16 cellular contexts compared by ENCODE assay signal in genomic region chr11:33319965-33320813, GRCh38. TPM values are rescaled to one million over a fixed set of nuclear protein-coding genes. Genes with fewer than 3 reads are reported as not detected.
DNase-seq lines count a peak whose midpoint lies in the region; ATAC-seq and TF ChIP-seq lines count a peak whose summit lies in the region.
"Had no signal": no experiment of that assay in that cellular context is flagged by ENCODE, and none has a peak within 500 bp of the region (broad histone marks: within the 10 kb centered on the region; RNA-seq: fewer than 3 reads in every experiment).

No MANE protein-coding gene starts in this region.

- intact Hi-C loops in naive thymus-derived CD4-positive, alpha-beta T cell (cut with micrococcal nuclease): no loop called here

- H3K27ac ChIP-seq in naive thymus-derived CD4-positive, alpha-beta T cell (ENCODE audit: low read depth, low read length): no peak overlapping the region
- H3K27ac ChIP-seq: colonic mucosa, vagina, VCaP had no signal

- H3K4me1 ChIP-seq in naive thymus-derived CD4-positive, alpha-beta T cell (ENCODE audit: control insufficient read depth in 2 of 2, insufficient read depth in 2 of 2, low read length in 2 of 2): peaks cover 0 to 7% of the 10 kb centered on the region in 2 donors
- H3K4me1 ChIP-seq: colonic mucosa had no signal

- no peak overlapping the region for H3K4me3 Mint-ChIP-seq in WTC11
- H3K4me3 Mint-ChIP-seq in naive thymus-derived CD4-positive, alpha-beta T cell: no peak overlapping the region
- H3K4me3 Mint-ChIP-seq in naive thymus-derived CD8-positive, alpha-beta T cell: no peak overlapping the region

- no peaks in the 10 kb centered on the region for H3K36me3 ChIP-seq in naive thymus-derived CD4-positive, alpha-beta T cell (ENCODE audit: control insufficient read depth in 2 of 3, insufficient read depth in 3 of 3, low read length in 3 of 3)
- H3K36me3 ChIP-seq: colonic mucosa, vagina had no signal

- POLR2A ChIA-PET in HEK293T (lab: Yijun Ruan, JAX): no interaction called here
- POLR2A ChIA-PET in WTC11 (lab: Charles Lee): no interaction called here
- POLR2A ChIA-PET in naive thymus-derived CD4-positive, alpha-beta T cell (lab: Charles Lee): no interaction called here
- POLR2A ChIA-PET in naive thymus-derived CD8-positive, alpha-beta T cell (lab: Charles Lee): interaction anchor here (0.7 kb wide), 1 partner anchor 160 kb away, joined by 3 read pairs; no protein-coding TSS in a partner anchor

- TF ChIP-seq CTCF in GM12872 (IDR thresholded peaks at IDR 0.05; ENCODE audit: insufficient read depth, low read depth, low read length): 0 out of 3 replicates have a peak, but pooled peaks have one; percentile 8
- no peak for TF ChIP-seq CTCF in WTC11 (IDR thresholded peaks at IDR 0.05)

- DNase-seq in HEK293T (ENCODE audit: extremely low spot score) (no peak), WTC11 (ENCODE audit: low spot score) (no peak), NCI-H345 (lab: John Stamatoyannopoulos, UW) (no peak), GDM1 (lab: John Stamatoyannopoulos, UW) (no peak)
- no peak for DNase-seq in naive thymus-derived CD4-positive, alpha-beta T cell
- DNase-seq in naive thymus-derived CD8-positive, alpha-beta T cell: no peak
- DNase-seq: amniotic stem cell; C1 segment of cervical spinal cord; colonic mucosa; DMS79; stimulated activated CD4-positive, alpha-beta T cell treated with anti-CD3 and anti-CD28 coated beads, Interleukin-15, amount 100 ng/mL, for 24 hours had no signal

- H3K27ac Mint-ChIP-seq in WTC11: no peak overlapping the region
- no peak overlapping the region for H3K27ac Mint-ChIP-seq in naive thymus-derived CD4-positive, alpha-beta T cell
- no peak overlapping the region for H3K27ac Mint-ChIP-seq in naive thymus-derived CD8-positive, alpha-beta T cell
- H3K27ac Mint-ChIP-seq: activated T-helper 2 cell treated with anti-CD3 and anti-CD28 coated beads, Interferon-gamma antibody, Interleukin-2, Interleukin-4, amounts not matched to agents 10 μg/mL and 5 μg/mL and 100 μg/mL, durations not matched to agents 14 hours and 24 hours and 36 hours; progenitor cell of endocrine pancreas had no signal

- ATAC-seq in WTC11: peak; percentile 47
- ATAC-seq in naive thymus-derived CD4-positive, alpha-beta T cell: peak; percentile 32
- no peak for ATAC-seq in naive thymus-derived CD8-positive, alpha-beta T cell

- CTCF ChIA-PET in HEK293T (lab: Yijun Ruan, JAX) (interaction anchor here (0.6 to 1.2 kb wide), 3 partner anchors 9 to 165 kb away, joined by 4 to 6 read pairs (median 5); no protein-coding TSS in a partner anchor), WTC11 (lab: Charles Lee) (interaction anchor here (0.6 to 1.1 kb wide), 4 partner anchors 119 to 185 kb away, joined by 3 to 8 read pairs (median 3); no protein-coding TSS in a partner anchor)
- CTCF ChIA-PET in naive thymus-derived CD4-positive, alpha-beta T cell (lab: Charles Lee): interaction anchor here (0.6 kb wide), 1 partner anchor 154 kb away, joined by 3 read pairs; no protein-coding TSS in a partner anchor

- no peaks in the 10 kb centered on the region for H3K36me3 Mint-ChIP-seq in WTC11
- H3K36me3 Mint-ChIP-seq in naive thymus-derived CD4-positive, alpha-beta T cell: peaks cover 0 to 7% (median 4%) of the 10 kb centered on the region in 5 donors
- peaks cover 0 to 4% (median 0%) of the 10 kb centered on the region in 3 donors for H3K36me3 Mint-ChIP-seq in naive thymus-derived CD8-positive, alpha-beta T cell

- peaks cover 13% of the 10 kb centered on the region for H3K4me1 Mint-ChIP-seq in WTC11
- H3K4me1 Mint-ChIP-seq in naive thymus-derived CD4-positive, alpha-beta T cell: peaks cover 4 to 44% (median 42%) of the 10 kb centered on the region in 7 donors
- peaks cover 6 to 49% (median 42%) of the 10 kb centered on the region in 4 donors for H3K4me1 Mint-ChIP-seq in naive thymus-derived CD8-positive, alpha-beta T cell

- no peaks in the 10 kb centered on the region for H3K9me3 Mint-ChIP-seq in WTC11
- H3K9me3 Mint-ChIP-seq in naive thymus-derived CD4-positive, alpha-beta T cell: no peaks in the 10 kb centered on the region
- no peaks in the 10 kb centered on the region for H3K9me3 Mint-ChIP-seq in naive thymus-derived CD8-positive, alpha-beta T cell
- H3K9me3 Mint-ChIP-seq: activated T-helper 2 cell treated with anti-CD3 and anti-CD28 coated beads, Interferon-gamma antibody, Interleukin-2, Interleukin-4, amounts not matched to agents 10 μg/mL and 5 μg/mL and 100 μg/mL, durations not matched to agents 14 hours and 24 hours and 36 hours had no signal

- H3K4me3 ChIP-seq in naive thymus-derived CD4-positive, alpha-beta T cell (ENCODE audit: low read length): no peak overlapping the region
- H3K4me3 ChIP-seq: colonic mucosa, vagina had no signal

- no peaks in the 10 kb centered on the region for H3K27me3 ChIP-seq in naive thymus-derived CD4-positive, alpha-beta T cell (ENCODE audit: control insufficient read depth in 2 of 2, insufficient read depth in 2 of 2, low read length in 2 of 2)
- H3K27me3 ChIP-seq: colonic mucosa, vagina had no signal

- H3K9me3 ChIP-seq in naive thymus-derived CD4-positive, alpha-beta T cell (ENCODE audit: control insufficient read depth in 2 of 3, low read length in 3 of 3): no peaks in the 10 kb centered on the region
- H3K9me3 ChIP-seq: colonic mucosa, vagina had no signal

- no peaks in the 10 kb centered on the region for H3K27me3 Mint-ChIP-seq in WTC11 (ENCODE audit: low read depth)
- no peaks in the 10 kb centered on the region for H3K27me3 Mint-ChIP-seq in naive thymus-derived CD4-positive, alpha-beta T cell
- no peaks in the 10 kb centered on the region for H3K27me3 Mint-ChIP-seq in naive thymus-derived CD8-positive, alpha-beta T cell
- H3K27me3 Mint-ChIP-seq: progenitor cell of endocrine pancreas had no signal

TF ChIP-seq in HEK293T, 16 proteins besides CTCF, POLR2A, EP300 and RAD21:
- TF ChIP-seq LEF1 (IDR thresholded peaks at IDR 0.05; ENCODE audit: borderline replicate concordance): no peak
- no peak for TF ChIP-seq CTBP1 (IDR thresholded peaks at IDR 0.05; ENCODE audit: borderline replicate concordance)
- TF ChIP-seq SUZ12 (IDR thresholded peaks at IDR 0.05): no peak
- no peak for TF ChIP-seq NFRKB (IDR thresholded peaks at IDR 0.05)
- peak; percentile 18; the same call in 1 of the 2 replicates for TF ChIP-seq PKNOX1 (IDR thresholded peaks at IDR 0.05)
- TF ChIP-seq SP1 (IDR thresholded peaks at IDR 0.05): no peak
- TF ChIP-seq FOXM1 (IDR thresholded peaks at IDR 0.05; ENCODE audit: borderline replicate concordance): no peak
- TF ChIP-seq FOXK2 (IDR thresholded peaks at IDR 0.05): no peak
- TF ChIP-seq ELF4 (IDR thresholded peaks at IDR 0.05): no peak
TF ChIP-seq in HEK293T: peak in this region for 1.

TF ChIP-seq in WTC11, 78 proteins besides CTCF, POLR2A, EP300 and RAD21:
- TF ChIP-seq ETV6 (CRISPR knock-in tag; IDR thresholded peaks at IDR 0.05) (no peak), AFF4 (CRISPR knock-in tag; IDR thresholded peaks at IDR 0.05; ENCODE audit: borderline replicate concordance) (no peak), SP1 (CRISPR knock-in tag; conservative IDR thresholded peaks at IDR 0.05) (no peak), CBFB (CRISPR knock-in tag; IDR thresholded peaks at IDR 0.05; ENCODE audit: low read depth) (no peak), ZNF232 (CRISPR knock-in tag; IDR thresholded peaks at IDR 0.05) (no peak)

RNA-seq across cellular contexts. Expression of gene KIAA1549L, which starts 55.7 kb away (rescaled TPM):
- 1.6 to 1.8 TPM (median 1.6 TPM) in 3 replicates for total RNA-seq in WTC11 (2021)
- total RNA-seq in naive thymus-derived CD4-positive, alpha-beta T cell: not detected
- polyA plus RNA-seq in naive thymus-derived CD4-positive, alpha-beta T cell: not detected
- not detected for total RNA-seq in naive thymus-derived CD8-positive, alpha-beta T cell
- under 1 TPM in 1 of 3 donors, not detected in 2; 0.05 TPM for polyA plus RNA-seq in naive thymus-derived CD8-positive, alpha-beta T cell
- total RNA-seq: activated T-helper 2 cell treated with anti-CD3 and anti-CD28 coated beads, Interferon-gamma antibody, Interleukin-2, Interleukin-4, amounts not matched to agents 10 μg/mL and 5 μg/mL and 100 μg/mL, durations not matched to agents 14 hours and 24 hours and 36 hours had no signal

Comparison
In these comparisons a context has a peak if more than half of its experiments do, and no peak if none do; other contexts are left out.
1. ATAC-seq: peak in WTC11 (single experiment) and naive thymus-derived CD4-positive, alpha-beta T cell (single experiment); none in naive thymus-derived CD8-positive, alpha-beta T cell (0 of 2).